In the genomic region with DNA sequence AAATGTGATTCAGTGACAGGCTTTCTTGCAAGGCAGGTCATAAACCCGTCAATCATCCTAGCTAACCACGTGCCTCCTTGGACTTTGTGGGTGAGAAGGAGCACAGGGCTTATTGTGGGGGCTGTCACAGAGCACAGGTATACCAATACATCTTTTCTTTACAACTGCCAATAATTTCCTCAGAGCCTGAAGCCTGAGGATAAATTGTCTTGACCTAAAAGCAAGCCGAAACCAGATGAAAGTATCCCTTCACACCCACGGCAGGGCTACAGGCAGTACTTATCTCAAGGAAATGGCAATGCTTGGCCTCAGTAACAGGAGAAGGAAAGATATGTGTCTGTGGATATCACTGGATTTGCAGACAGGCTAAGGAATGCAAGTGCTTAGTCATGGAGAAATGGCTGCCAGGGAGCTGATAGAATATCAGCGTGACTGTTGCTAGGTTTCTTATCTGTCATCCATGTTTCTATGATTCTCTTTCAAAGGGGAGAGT, we compare ENCODE assay signal across 11 cellular contexts.
DNase-seq lines count a peak whose midpoint lies in the region; ATAC-seq, FAIRE-seq and TF ChIP-seq lines count a peak whose summit lies in the region.
"Had no signal": no experiment of that assay in that cellular context is flagged by ENCODE, and none has a peak within 500 bp of the region (broad histone marks: within the 10 kb centered on the region; RNA-seq: fewer than 3 reads in every experiment).

No MANE protein-coding gene starts in this region.

- H3K79me2 ChIP-seq in K562 (ENCODE audit: control insufficient read depth, insufficient read depth, low read length): no peaks in the 10 kb centered on the region

- H3K9me3 ChIP-seq in K562 (replicated peaks; ENCODE audit: control insufficient read depth, insufficient read depth, low read depth, low read length): peaks cover 15% of the 10 kb centered on the region
- no peaks in the 10 kb centered on the region for H3K9me3 ChIP-seq in tibial artery

- peak overlapping the region in 1 of 2 experiments; percentile 58; a peak in 2 of 4 replicates for H3K9ac ChIP-seq in K562 (ENCODE audit: insufficient read depth in 1 of 2, low read depth in 2 of 2, low read length in 2 of 2)

- TF ChIP-seq EP300 in K562 (IDR thresholded peaks at IDR 0.05; ENCODE audit: low read length): peak; percentile 97

- peaks cover 3% of the 10 kb centered on the region; the same call in 1 of the 3 replicates for H3K36me3 ChIP-seq in K562 (ENCODE audit: control insufficient read depth, insufficient read depth, low read length)
- no peaks in the 10 kb centered on the region for H3K36me3 ChIP-seq in tibial artery

- POLR2A ChIA-PET in K562 (lab: Yijun Ruan, JAX): interaction anchor here (0.6 to 1.7 kb wide), 6 partner anchors 9 to 801 kb away, joined by 3 to 10 read pairs (median 4); no protein-coding TSS in a partner anchor

- H3K9me1 ChIP-seq in K562 (ENCODE audit: control insufficient read depth, insufficient read depth, low read length): no peaks in the 10 kb centered on the region

- H2AFZ ChIP-seq in K562 (ENCODE audit: low read depth, low read length): peak overlapping the region; percentile 82

- peak overlapping the region; percentile 66 for H3K4me2 ChIP-seq in K562 (ENCODE audit: insufficient read depth, low read length)

- peak; percentile 99 for FAIRE-seq in K562 (lab: Jason Lieb, UNC)

- DNase-seq in DMS 273 (lab: John Stamatoyannopoulos, UW; ENCODE audit: unreplicated experiment): peak; percentile 27
- no peak for DNase-seq in DMS 273 treated with DMSO at 0.1 percent for 48 hours (lab: John Stamatoyannopoulos, UW)
- DNase-seq in K562 (ENCODE audit: extremely low read depth in 1 of 4, low spot score in 3 of 4): peak; percentile 78 to 94 (median 84)
- DNase-seq in iris pigment epithelial cell (ENCODE audit: low read depth): peak; percentile 96
- DNase-seq in tibial artery: no peak
- DNase-seq in MV-4-11 (lab: John Stamatoyannopoulos, UW): no peak
- no peak for DNase-seq in pons (ENCODE audit: low spot score)
- DNase-seq in superior temporal gyrus (ENCODE audit: extremely low spot score): no peak
- DNase-seq: Kasumi-1; stimulated activated CD4-positive, alpha-beta T cell treated with anti-CD3 and anti-CD28 coated beads, Interleukin-4, amount 100 ng/mL, for 24 hours had no signal

- TF ChIP-seq RAD21 in K562 (CRISPR knock-in tag; conservative IDR thresholded peaks at IDR 0.05 in 1 of 2, IDR thresholded peaks at IDR 0.05 in 1 of 2): peak in 1 of 2 experiments; percentile 4; a peak in 2 of 4 replicates

- TF ChIP-seq CTCF in K562 (IDR thresholded peaks at IDR 0.05 in 2 of 3, conservative IDR thresholded peaks at IDR 0.05 in 1 of 3; ENCODE audit: insufficient read depth in 2 of 3, low read depth in 1 of 3, low read length in 3 of 3): no peak
- no peak for TF ChIP-seq CTCF in tibial artery (IDR thresholded peaks at IDR 0.05)

- peak; percentile 98 for ATAC-seq in K562

- WGBS in K562 (ENCODE audit: insufficient coverage, low coverage, missing lambda C conversion rate): 1% methylated on average over 5 of the region's 5 CpGs

- CTCF ChIA-PET in K562 (lab: Yijun Ruan, JAX; ENCODE audit: low intra/inter-chr PET ratio): no interaction called here

- no TSS peak for BruUV-seq in K562 (replicated peaks; lab: Mats Ljungman, UMichigan)

- H4K20me1 ChIP-seq in K562 (replicated peaks; ENCODE audit: control insufficient read depth, insufficient read depth, low read length): no peaks in the 10 kb centered on the region

- peaks cover 10 to 35% of the 10 kb centered on the region in 2 experiments for H3K4me1 ChIP-seq in K562 (replicated peaks in 1 of 2; ENCODE audit: control insufficient read depth in 2 of 2, insufficient read depth in 2 of 2, low read length in 2 of 2)
- peaks cover 0 to 52% (median 22%) of the 10 kb centered on the region in 4 donors for H3K4me1 ChIP-seq in tibial artery

- in situ Hi-C loops in K562 (cut with MboI): no loop called here

- no peaks in the 10 kb centered on the region for H3K27me3 ChIP-seq in K562 (ENCODE audit: control insufficient read depth in 2 of 2, insufficient read depth in 2 of 2, low read length in 2 of 2)
- no peaks in the 10 kb centered on the region for H3K27me3 ChIP-seq in tibial artery

- H3K27ac ChIP-seq in K562 (ENCODE audit: extremely low read depth, low read depth, low read length): peak overlapping the region; percentile 93
- peak overlapping the region; percentile 42 to 67 for H3K27ac ChIP-seq in tibial artery
- H3K27ac ChIP-seq: 22Rv1 had no signal

- H3K4me3 ChIP-seq in K562: no peak overlapping the region
- H3K4me3 ChIP-seq in tibial artery: no peak overlapping the region

- no peak for TF ChIP-seq POLR2A in K562 (conservative IDR thresholded peaks at IDR 0.05)

- intact Hi-C loops in K562 (cut with micrococcal nuclease) (loop anchor here (2.0 to 5.0 kb wide), 2 partner anchors 37 to 220 kb away; a partner anchor contains a TSS), tibial artery (cut with DNase I; ENCODE audit: low total_unique reads) (no loop called here)

TF ChIP-seq in K562, 482 proteins besides CTCF, POLR2A, EP300 and RAD21 (continues in another document):
- peak; percentile 89 for TF ChIP-seq ZNF197 (CRISPR knock-in tag; IDR thresholded peaks at IDR 0.05; ENCODE audit: low read depth)
- peak; percentile 78; the same call in 1 of the 2 replicates for TF ChIP-seq GATAD2B (IDR thresholded peaks at IDR 0.05; ENCODE audit: borderline replicate concordance)
- TF ChIP-seq RAD51 (IDR thresholded peaks at IDR 0.05; ENCODE audit: borderline replicate concordance, low read depth): peak; percentile 78
- no peak; the same call in none of the 2 replicates for TF ChIP-seq MTA3 (IDR thresholded peaks at IDR 0.05; ENCODE audit: borderline replicate concordance)
- TF ChIP-seq MTA1 (IDR thresholded peaks at IDR 0.05; ENCODE audit: borderline replicate concordance): peak; percentile 70; the same call in 1 of the 2 replicates
- no peak for TF ChIP-seq ILK (tag; IDR thresholded peaks at IDR 0.05; ENCODE audit: borderline replicate concordance, low read depth)
- TF ChIP-seq TCF7 (IDR thresholded peaks at IDR 0.05; ENCODE audit: borderline replicate concordance): 0 out of 2 replicates have a peak, but pooled peaks have one; percentile 72
- peak; percentile 92; the same call in 1 of the 2 replicates for TF ChIP-seq RUNX1 (IDR thresholded peaks at IDR 0.05; ENCODE audit: low read depth)
- no peak for TF ChIP-seq PTBP1 (IDR thresholded peaks at IDR 0.05; ENCODE audit: low read depth, low read length)
- TF ChIP-seq POLR2H (tag; IDR thresholded peaks at IDR 0.05; ENCODE audit: low read depth): peak; percentile 10; the same call in 1 of the 2 replicates
- TF ChIP-seq NCOR1 (IDR thresholded peaks at IDR 0.05): peak; percentile 98
- peak; percentile 98 for TF ChIP-seq TCF3 (CRISPR knock-in tag; IDR thresholded peaks at IDR 0.05)
- peak; percentile 91 for TF ChIP-seq SOX6 (IDR thresholded peaks at IDR 0.05)
- TF ChIP-seq, protein P1, sequence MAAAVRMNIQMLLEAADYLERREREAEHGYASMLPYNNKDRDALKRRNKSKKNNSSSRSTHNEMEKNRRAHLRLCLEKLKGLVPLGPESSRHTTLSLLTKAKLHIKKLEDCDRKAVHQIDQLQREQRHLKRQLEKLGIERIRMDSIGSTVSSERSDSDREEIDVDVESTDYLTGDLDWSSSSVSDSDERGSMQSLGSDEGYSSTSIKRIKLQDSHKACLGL (CRISPR knock-in tag; IDR thresholded peaks at IDR 0.05; ENCODE audit: borderline replicate concordance, poor library complexity, severe bottlenecking): peak; percentile 23
- TF ChIP-seq CBX3 (IDR thresholded peaks at IDR 0.05; ENCODE audit: borderline replicate concordance in 1 of 2, low read length in 2 of 2): peak in 1 of 2 experiments; percentile 96; a peak in 2 of 3 replicates
- TF ChIP-seq NR2C1 (IDR thresholded peaks at IDR 0.05): peak; percentile 53
- TF ChIP-seq NR2C1 (tag; IDR thresholded peaks at IDR 0.05): peak; percentile 29; the same call in 1 of the 2 replicates
- TF ChIP-seq TOE1 (IDR thresholded peaks at IDR 0.05; ENCODE audit: borderline replicate concordance): peak; percentile 69; the same call in 1 of the 2 replicates
- TF ChIP-seq TOE1 (CRISPR knock-in tag; IDR thresholded peaks at IDR 0.05; ENCODE audit: borderline replicate concordance, low read depth): no peak
- TF ChIP-seq, protein P2, sequence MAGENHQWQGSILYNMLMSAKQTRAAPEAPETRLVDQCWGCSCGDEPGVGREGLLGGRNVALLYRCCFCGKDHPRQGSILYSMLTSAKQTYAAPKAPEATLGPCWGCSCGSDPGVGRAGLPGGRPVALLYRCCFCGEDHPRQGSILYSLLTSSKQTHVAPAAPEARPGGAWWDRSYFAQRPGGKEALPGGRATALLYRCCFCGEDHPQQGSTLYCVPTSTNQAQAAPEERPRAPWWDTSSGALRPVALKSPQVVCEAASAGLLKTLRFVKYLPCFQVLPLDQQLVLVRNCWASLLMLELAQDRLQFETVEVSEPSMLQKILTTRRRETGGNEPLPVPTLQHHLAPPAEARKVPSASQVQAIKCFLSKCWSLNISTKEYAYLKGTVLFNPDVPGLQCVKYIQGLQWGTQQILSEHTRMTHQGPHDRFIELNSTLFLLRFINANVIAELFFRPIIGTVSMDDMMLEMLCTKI (IDR thresholded peaks at IDR 0.05; ENCODE audit: partially characterized antibody): no peak
- peak; percentile 12 for TF ChIP-seq FOS (IDR thresholded peaks at IDR 0.05; ENCODE audit: extremely low read depth, insufficient read length)
- TF ChIP-seq, protein P3, sequence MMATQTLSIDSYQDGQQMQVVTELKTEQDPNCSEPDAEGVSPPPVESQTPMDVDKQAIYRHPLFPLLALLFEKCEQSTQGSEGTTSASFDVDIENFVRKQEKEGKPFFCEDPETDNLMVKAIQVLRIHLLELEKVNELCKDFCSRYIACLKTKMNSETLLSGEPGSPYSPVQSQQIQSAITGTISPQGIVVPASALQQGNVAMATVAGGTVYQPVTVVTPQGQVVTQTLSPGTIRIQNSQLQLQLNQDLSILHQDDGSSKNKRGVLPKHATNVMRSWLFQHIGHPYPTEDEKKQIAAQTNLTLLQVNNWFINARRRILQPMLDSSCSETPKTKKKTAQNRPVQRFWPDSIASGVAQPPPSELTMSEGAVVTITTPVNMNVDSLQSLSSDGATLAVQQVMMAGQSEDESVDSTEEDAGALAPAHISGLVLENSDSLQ (IDR thresholded peaks at IDR 0.05): peak; percentile 98
- peak; percentile 57 to 78; a peak in 3 of 4 replicates for TF ChIP-seq FOXK2 (conservative IDR thresholded peaks at IDR 0.05 in 1 of 2, IDR thresholded peaks at IDR 0.05 in 1 of 2; ENCODE audit: low read depth in 2 of 2)
- TF ChIP-seq, protein P4, sequence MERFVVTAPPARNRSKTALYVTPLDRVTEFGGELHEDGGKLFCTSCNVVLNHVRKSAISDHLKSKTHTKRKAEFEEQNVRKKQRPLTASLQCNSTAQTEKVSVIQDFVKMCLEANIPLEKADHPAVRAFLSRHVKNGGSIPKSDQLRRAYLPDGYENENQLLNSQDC (CRISPR knock-in tag; IDR thresholded peaks at IDR 0.05): no peak
- no peak for TF ChIP-seq ZNF143 (CRISPR knock-in tag; IDR thresholded peaks at IDR 0.05)
- TF ChIP-seq ZNF316 (IDR thresholded peaks at IDR 0.05): peak; percentile 98

Comparison
In these comparisons a context has a peak if more than half of its experiments do, and no peak if none do; other contexts are left out.
1. DNase-seq: peak in DMS 273 (single experiment), K562 (4 of 4) and iris pigment epithelial cell (single experiment); none in DMS 273 treated with DMSO at 0.1 percent for 48 hours (single experiment), tibial artery (0 of 2), MV-4-11 (single experiment), pons (single experiment) and superior temporal gyrus (single experiment).